ENCODE assay signal across 21 cellular contexts in genomic region chr10:130808243-130808642, GRCh38.
"Had no signal": no experiment of that assay in that cellular context is flagged by ENCODE, and none has a peak within 500 bp of the region (broad histone marks: within the 10 kb centered on the region; RNA-seq: fewer than 3 reads in every experiment).

No MANE protein-coding gene starts in this region.

- ATAC-seq: heart left ventricle; left cardiac atrium; left ventricle myocardium superior; sciatic nerve; stimulated activated naive B cell treated with anti-CD40 and anti-IgM and Interleukin-4, amounts not matched to agents 10 μg/mL and 1 μg/mL and 100 μg/mL, for 72 hours; stimulated activated naive CD8-positive, alpha-beta T cell treated with anti-CD3 and anti-CD28 coated beads, Interleukin-15, amount 100 ng/mL, for 72 hours had no signal

- H3K4me3 Mint-ChIP-seq: dendritic cell treated with granulocyte-macrophage colony-stimulating factor and Interleukin-4, amounts not matched to agents 40 ng/mL and 50 ng/mL, for 4 days; nephron; stimulated activated naive B cell treated with anti-CD40 and anti-IgM and Interleukin-4, amounts not matched to agents 10 μg/mL and 1 μg/mL and 100 μg/mL, for 72 hours; stimulated activated naive CD8-positive, alpha-beta T cell treated with anti-CD3 and anti-CD28 coated beads, Interleukin-15, amount 100 ng/mL, for 72 hours had no signal

- H3K4me3 ChIP-seq: heart left ventricle, lung, spleen, thoracic aorta, transverse colon, uterus had no signal

- H3K36me3 ChIP-seq: heart left ventricle, spleen, thoracic aorta, transverse colon, uterus had no signal

- H3K9me3 ChIP-seq: heart left ventricle, thoracic aorta, transverse colon, uterus had no signal

- H3K36me3 Mint-ChIP-seq: naive B cell had no signal

- H3K27ac ChIP-seq: heart left ventricle, spleen, thoracic aorta, transverse colon, uterus had no signal

- H3K27me3 ChIP-seq: transverse colon, uterus had no signal

- H3K27ac Mint-ChIP-seq: dendritic cell treated with granulocyte-macrophage colony-stimulating factor and Interleukin-4, amounts not matched to agents 40 ng/mL and 50 ng/mL, for 4 days; naive B cell; nephron; stimulated activated naive B cell treated with anti-CD40 and anti-IgM and Interleukin-4, amounts not matched to agents 10 μg/mL and 1 μg/mL and 100 μg/mL, for 72 hours; stimulated activated naive CD8-positive, alpha-beta T cell treated with anti-CD3 and anti-CD28 coated beads, Interleukin-15, amount 100 ng/mL, for 72 hours had no signal

- H3K9me3 Mint-ChIP-seq: dendritic cell treated with granulocyte-macrophage colony-stimulating factor and Interleukin-4, amounts not matched to agents 40 ng/mL and 50 ng/mL, for 4 days; nephron; stimulated activated naive B cell treated with anti-CD40 and anti-IgM and Interleukin-4, amounts not matched to agents 10 μg/mL and 1 μg/mL and 100 μg/mL, for 72 hours; stimulated activated naive CD8-positive, alpha-beta T cell treated with anti-CD3 and anti-CD28 coated beads, Interleukin-15, amount 100 ng/mL, for 72 hours had no signal

- H3K4me1 Mint-ChIP-seq: nephron; stimulated activated naive B cell treated with anti-CD40 and anti-IgM and Interleukin-4, amounts not matched to agents 10 μg/mL and 1 μg/mL and 100 μg/mL, for 72 hours; stimulated activated naive CD8-positive, alpha-beta T cell treated with anti-CD3 and anti-CD28 coated beads, Interleukin-15, amount 100 ng/mL, for 72 hours had no signal

- H3K4me1 ChIP-seq: heart left ventricle, spleen, transverse colon, uterus had no signal

- DNase-seq: cerebellar nuclear complex; foreskin melanocyte; heart left ventricle; hippocampal formation; left cardiac atrium; left ventricle myocardium superior; mesenchymal stem cell; naive B cell; spleen; stimulated activated CD4-positive, alpha-beta T cell treated with anti-CD3 and anti-CD28 coated beads, Interleukin-15, amount 100 ng/mL, for 24 hours; stimulated activated CD4-positive, alpha-beta T cell treated with anti-CD3 and anti-CD28 coated beads, Interleukin-1b, Interleukin-23, amount 100 ng/mL, for 48 hours; stimulated activated CD4-positive, alpha-beta T cell treated with anti-CD3 and anti-CD28 coated beads, Interleukin-4, amount 100 ng/mL, for 24 hours; stimulated activated naive B cell treated with anti-CD40 and anti-IgM and Interleukin-4, amounts not matched to agents 10 μg/mL and 1 μg/mL and 100 μg/mL, for 72 hours; stimulated activated naive CD8-positive, alpha-beta T cell treated with anti-CD3 and anti-CD28 coated beads, Interleukin-15, amount 100 ng/mL, for 72 hours; transverse colon; uterus had no signal

- H3K27me3 Mint-ChIP-seq: dendritic cell treated with granulocyte-macrophage colony-stimulating factor and Interleukin-4, amounts not matched to agents 40 ng/mL and 50 ng/mL, for 4 days; naive B cell; stimulated activated naive B cell treated with anti-CD40 and anti-IgM and Interleukin-4, amounts not matched to agents 10 μg/mL and 1 μg/mL and 100 μg/mL, for 72 hours had no signal
